In the genomic region with DNA sequence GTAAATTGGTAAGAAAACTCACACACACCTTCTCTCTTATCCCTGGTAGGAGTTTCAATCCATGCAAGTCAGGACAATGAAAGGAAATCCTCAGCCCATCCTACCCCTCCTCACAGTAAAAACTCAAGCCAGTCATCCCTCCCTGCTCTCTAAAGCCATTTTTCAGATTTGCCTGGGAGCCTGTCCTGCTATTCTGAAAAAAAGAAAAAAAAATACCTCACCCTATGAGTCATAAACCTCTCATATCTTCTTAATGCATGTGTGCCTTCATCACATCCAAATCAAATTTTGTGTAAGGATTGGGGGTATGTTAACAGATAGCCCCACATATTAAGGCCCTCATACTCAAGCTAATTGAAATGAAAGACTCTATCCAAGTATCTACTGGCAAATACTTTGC, we compare ENCODE assay signal across 21 cellular contexts. TPM values are rescaled to one million over a fixed set of nuclear protein-coding genes. Genes with fewer than 3 reads are reported as not detected.
DNase-seq lines count a peak whose midpoint lies in the region; TF ChIP-seq lines count a peak whose summit lies in the region.
"Had no signal": no experiment of that assay in that cellular context is flagged by ENCODE, and none has a peak within 500 bp of the region (broad histone marks: within the 10 kb centered on the region; RNA-seq: fewer than 3 reads in every experiment).

No MANE protein-coding gene starts in this region.

- no peak overlapping the region for H3K9ac ChIP-seq in Loucy (ENCODE audit: low read depth, low read length, poor library complexity, severe bottlenecking)
- no peak overlapping the region for H3K9ac ChIP-seq in SK-N-MC (ENCODE audit: insufficient read length)

- peak; percentile 19 for DNase-seq in EL
- no peak for DNase-seq in SK-N-MC (ENCODE audit: low read depth, low spot score)
- peak; percentile 42 for DNase-seq in osteoblast (ENCODE audit: insufficient read length, low spot score, missing footprints)
- DNase-seq in HT-29 (ENCODE audit: low spot score): no peak
- DNase-seq in mesenteric fat pad (ENCODE audit: low spot score): no peak
- no peak for DNase-seq in OCI-M2 (lab: John Stamatoyannopoulos, UW; ENCODE audit: unreplicated experiment)
- DNase-seq: Caco-2; CD4-positive, alpha-beta memory T cell; DMS 273 treated with DMSO at 0.1 percent for 48 hours; H9; NCI-H1092 treated with DMSO at 0.1 percent for 48 hours; NCI-H1436 treated with DMSO at 0.1 percent for 48 hours; NCI-H1930; NCI-H524; OCI-M1; RPMI8226; SIG-M5; T-cell had no signal

- H4K20me1 ChIP-seq in Loucy (ENCODE audit: insufficient read depth, low read length, poor library complexity, severe bottlenecking) (no peaks in the 10 kb centered on the region), osteoblast (ENCODE audit: insufficient read depth, low read length) (no peaks in the 10 kb centered on the region)

- H3K79me2 ChIP-seq in Loucy (ENCODE audit: insufficient read depth, low read length) (no peaks in the 10 kb centered on the region), osteoblast (ENCODE audit: insufficient read depth, low read length) (no peaks in the 10 kb centered on the region)

- H3K4me2 ChIP-seq in Loucy (ENCODE audit: low read depth, low read length, poor library complexity, severe bottlenecking) (no peak overlapping the region), osteoblast (ENCODE audit: insufficient read depth, low read length) (no peak overlapping the region)

- H3K9me3 ChIP-seq in Loucy (ENCODE audit: insufficient read depth, low read depth, low read length): no peaks in the 10 kb centered on the region
- no peaks in the 10 kb centered on the region for H3K9me3 ChIP-seq in SK-N-MC (ENCODE audit: low read depth, low read length)
- no peaks in the 10 kb centered on the region for H3K9me3 ChIP-seq in osteoblast (ENCODE audit: low read depth, low read length)
- H3K9me3 ChIP-seq: Caco-2 had no signal

- H3K9me2 ChIP-seq in Loucy (replicated peaks; ENCODE audit: low read depth, low read length): no peaks in the 10 kb centered on the region

- peak overlapping the region; percentile 42 for H2AFZ ChIP-seq in Loucy (ENCODE audit: low read length)
- no peak overlapping the region for H2AFZ ChIP-seq in osteoblast (ENCODE audit: low read length)

- no peak overlapping the region for H3K4me3 ChIP-seq in Loucy (ENCODE audit: low read length, poor library complexity, severe bottlenecking)
- no peak overlapping the region for H3K4me3 ChIP-seq in SK-N-MC
- no peak overlapping the region for H3K4me3 ChIP-seq in osteoblast (ENCODE audit: insufficient read depth, low read length)
- H3K4me3 ChIP-seq: K562 had no signal

- TF ChIP-seq CTCF in Loucy (conservative IDR thresholded peaks at IDR 0.05; ENCODE audit: low read length) (no peak), osteoblast (IDR thresholded peaks at IDR 0.05; ENCODE audit: extremely low read depth, low read depth, low read length) (no peak)

- H3F3A ChIP-seq in Loucy (ENCODE audit: low read depth): 0 out of 2 replicates have a peak, but pooled peaks cover 4% of the 10 kb centered on the region

- H3K4me1 ChIP-seq in Loucy (ENCODE audit: insufficient read depth, low read length, poor library complexity, severe bottlenecking) (peaks cover 63% of the 10 kb centered on the region), osteoblast (ENCODE audit: insufficient read depth, low read length) (no peaks in the 10 kb centered on the region)
- H3K4me1 ChIP-seq: Caco-2 had no signal

- H3K36me3 ChIP-seq in Loucy (ENCODE audit: insufficient read depth, low read length) (no peaks in the 10 kb centered on the region), SK-N-MC (ENCODE audit: insufficient read depth, low read length) (peaks cover 99% of the 10 kb centered on the region), osteoblast (ENCODE audit: insufficient read depth, low read length) (no peaks in the 10 kb centered on the region)

- H3K27ac ChIP-seq in SK-N-MC (peak overlapping the region; percentile 26; the same call in 1 of the 2 replicates), osteoblast (ENCODE audit: low read depth, low read length) (no peak overlapping the region)

- no peaks in the 10 kb centered on the region for H3K27me3 ChIP-seq in Loucy (ENCODE audit: insufficient read depth, low read length, poor library complexity, severe bottlenecking)
- peaks cover 16% of the 10 kb centered on the region for H3K27me3 ChIP-seq in osteoblast (ENCODE audit: insufficient read depth, low read length)

RNA-seq across cellular contexts. Expression of a gene that starts 14.1 kb away (rescaled TPM):
- under 0.01 TPM in 1 of 2 replicates, not detected in the other for total RNA-seq in osteoblast
- not detected in 2 replicates for total RNA-seq in HT-29 (2014; rRNA removed; shearing (Covaris generic))
- not detected for total RNA-seq in mesenteric fat pad
- total RNA-seq: Caco-2; CD4-positive, alpha-beta memory T cell; HepG2; K562; T-cell had no signal

Comparison
In these comparisons a context has a peak if more than half of its experiments do, and no peak if none do; other contexts are left out.
1. DNase-seq: peak in EL (single experiment) and osteoblast (single experiment); none in SK-N-MC (single experiment), HT-29 (single experiment), mesenteric fat pad (single experiment) and OCI-M2 (single experiment).